Comparison of ENCODE assay signal across 7 cellular contexts in genomic region chr1:85061711-85062424, GRCh38.
DNase-seq lines count a peak whose midpoint lies in the region; ATAC-seq and TF ChIP-seq lines count a peak whose summit lies in the region.

No MANE protein-coding gene starts in this region.

- peak overlapping the region; percentile 4 to 44 for H3K27ac ChIP-seq in coronary artery

- peak overlapping the region; percentile 71 for H3K4me3 ChIP-seq in coronary artery

- no peak for TF ChIP-seq CTCF in coronary artery (IDR thresholded peaks at IDR 0.05)

- DNase-seq in NCI-H2227 (lab: John Stamatoyannopoulos, UW; ENCODE audit: unreplicated experiment) = peak; percentile 90
- peak; percentile 68 to 69 for DNase-seq in activated CD4-positive, alpha-beta T cell treated with anti-CD3 and anti-CD28 coated beads for 24 hours (ENCODE audit: low read depth in 2 of 2)
- DNase-seq in coronary artery (ENCODE audit: low spot score) = peak; percentile 93
- peak; percentile 97 for DNase-seq in kidney tubule cell (ENCODE audit: low spot score)
- DNase-seq in stimulated activated CD4-positive, alpha-beta T cell treated with anti-CD3 and anti-CD28 coated beads, Interleukin-1b, Interleukin-23, amount 100 ng/mL, for 4 hours (ENCODE audit: low read depth in 2 of 2) = peak; percentile 49 to 76

- peak; percentile 100 for ATAC-seq in GM18520 (IDR thresholded peaks at IDR 0.05; ENCODE audit: unreplicated experiment)
- peak; percentile 100 for ATAC-seq in HG03039 (IDR thresholded peaks at IDR 0.05; ENCODE audit: unreplicated experiment)

Comparison
In these comparisons a context has a peak if more than half of its experiments do, and no peak if none do; other contexts are left out.
1. Peak in every context shown above with its lines: DNase-seq, ATAC-seq, H3K4me3 ChIP-seq and H3K27ac ChIP-seq.